Comparison of ENCODE assay signal across 9 cellular contexts in genomic region chr10:117543245-117543998, GRCh38. TPM values are rescaled to one million over a fixed set of nuclear protein-coding genes. Genes with fewer than 3 reads are reported as not detected.
DNase-seq lines count a peak whose midpoint lies in the region; ATAC-seq, FAIRE-seq and TF ChIP-seq lines count a peak whose summit lies in the region.
"Had no signal": no experiment of that assay in that cellular context is flagged by ENCODE, and none has a peak within 500 bp of the region (broad histone marks: within the 10 kb centered on the region; RNA-seq: fewer than 3 reads in every experiment).

No MANE protein-coding gene starts in this region.

- CTCF ChIA-PET in activated CD4-positive, alpha-beta T cell treated with anti-CD3 and anti-CD28 coated beads, Interleukin-2, amount 10 ng/mL, durations not matched to agents 7 days and 5 days (lab: Charles Lee): no interaction called here

- H3K4me3 Mint-ChIP-seq in activated CD4-positive, alpha-beta T cell treated with anti-CD3 and anti-CD28 coated beads, Interleukin-2, amount 10 ng/mL, durations not matched to agents 7 days and 5 days: peak overlapping the region; percentile 16
- peak overlapping the region; percentile 66 for H3K4me3 Mint-ChIP-seq in astrocyte (ENCODE audit: unreplicated experiment)

- no peak for TF ChIP-seq POLR2A in tibial nerve (IDR thresholded peaks at IDR 0.05)

- peak overlapping the region; percentile 70 for H3K9ac ChIP-seq in astrocyte (ENCODE audit: low read length)

- H3K9me3 Mint-ChIP-seq in activated CD4-positive, alpha-beta T cell treated with anti-CD3 and anti-CD28 coated beads, Interleukin-2, amount 10 ng/mL, durations not matched to agents 7 days and 5 days: no peaks in the 10 kb centered on the region
- peaks cover 13% of the 10 kb centered on the region for H3K9me3 Mint-ChIP-seq in astrocyte (ENCODE audit: unreplicated experiment)

- H4K20me1 ChIP-seq in astrocyte (ENCODE audit: insufficient read depth, low read length): peaks cover 11% of the 10 kb centered on the region

- no peak for ATAC-seq in GM21526 (IDR thresholded peaks at IDR 0.05; ENCODE audit: low FRiP score, unreplicated experiment)

- H3K36me3 ChIP-seq in astrocyte (ENCODE audit: insufficient read depth, low read length) (no peaks in the 10 kb centered on the region), kidney epithelial cell (ENCODE audit: control insufficient read depth, insufficient read depth, low read length) (no peaks in the 10 kb centered on the region), tibial nerve (no peaks in the 10 kb centered on the region)

- TF ChIP-seq EP300 in tibial nerve (IDR thresholded peaks at IDR 0.05): no peak

- no peak for FAIRE-seq in astrocyte (lab: Jason Lieb, UNC)

- H3K9me3 ChIP-seq in astrocyte (ENCODE audit: insufficient read depth, low read depth, low read length): no peaks in the 10 kb centered on the region
- no peaks in the 10 kb centered on the region for H3K9me3 ChIP-seq in tibial nerve

- H3K79me2 ChIP-seq in astrocyte (ENCODE audit: insufficient read depth, low read length): peaks cover 37% of the 10 kb centered on the region

- POLR2A ChIA-PET in activated CD4-positive, alpha-beta T cell treated with anti-CD3 and anti-CD28 coated beads, Interleukin-2, amount 10 ng/mL, durations not matched to agents 7 days and 5 days (lab: Charles Lee): no interaction called here

- TF ChIP-seq CTCF in astrocyte (IDR thresholded peaks at IDR 0.05; ENCODE audit: insufficient read depth, low read depth, low read length) (no peak), kidney epithelial cell (IDR thresholded peaks at IDR 0.05; ENCODE audit: insufficient read depth, low read length, poor library complexity, severe bottlenecking) (no peak), tibial nerve (IDR thresholded peaks at IDR 0.05) (no peak)

- peaks cover 88% of the 10 kb centered on the region for H3K27me3 ChIP-seq in astrocyte (ENCODE audit: insufficient read depth, low read length)
- peaks cover 7% of the 10 kb centered on the region for H3K27me3 ChIP-seq in kidney epithelial cell (ENCODE audit: control insufficient read depth, insufficient read depth, low read length)
- peaks cover 0 to 100% of the 10 kb centered on the region in 2 donors for H3K27me3 ChIP-seq in tibial nerve

- no peak for DNase-seq in activated CD4-positive, alpha-beta T cell treated with anti-CD3 and anti-CD28 coated beads, Interleukin-2, amount 10 ng/mL, durations not matched to agents 7 days and 5 days
- DNase-seq in activated CD4-positive, alpha-beta T cell treated with anti-CD3 and anti-CD28 coated beads, Interleukin-2, amount 50 U/mL, for 1 hour: no peak
- DNase-seq in astrocyte (ENCODE audit: low read depth): no peak
- no peak for DNase-seq in kidney epithelial cell (ENCODE audit: low read depth)
- DNase-seq in tibial nerve (ENCODE audit: low spot score in 2 of 2): no peak
- no peak for DNase-seq in activated gamma-delta T cell treated with Interleukin-2 at 50 U/mL for 16 hours
- DNase-seq in cortex of kidney (lab: John Stamatoyannopoulos, UW): no peak
- DNase-seq: activated CD8-positive, alpha-beta memory T cell treated with anti-CD3 and anti-CD28 coated beads, Interleukin-2, amount 50 U/mL, for 48 hours had no signal

- peak overlapping the region; percentile 60 for H2AFZ ChIP-seq in astrocyte (ENCODE audit: low read depth, low read length)

- H3K27ac Mint-ChIP-seq in activated CD4-positive, alpha-beta T cell treated with anti-CD3 and anti-CD28 coated beads, Interleukin-2, amount 10 ng/mL, durations not matched to agents 7 days and 5 days: no peak overlapping the region
- no peak overlapping the region for H3K27ac Mint-ChIP-seq in astrocyte (ENCODE audit: unreplicated experiment)

- H3K4me1 Mint-ChIP-seq in activated CD4-positive, alpha-beta T cell treated with anti-CD3 and anti-CD28 coated beads, Interleukin-2, amount 10 ng/mL, durations not matched to agents 7 days and 5 days: peaks cover 17% of the 10 kb centered on the region
- peaks cover 3% of the 10 kb centered on the region for H3K4me1 Mint-ChIP-seq in astrocyte (ENCODE audit: low read depth, unreplicated experiment)

- 1 to 3% methylated on average over 37 to 65 of the region's 88 CpGs for WGBS in tibial nerve, 2 donors

- H3K4me3 ChIP-seq in astrocyte (ENCODE audit: insufficient read depth, low read depth, low read length): peak overlapping the region; percentile 50
- H3K4me3 ChIP-seq in kidney epithelial cell (ENCODE audit: low read depth, low read length): peak overlapping the region; percentile 86
- H3K4me3 ChIP-seq in tibial nerve: peak overlapping the region; percentile 16 to 44 (median 18)

- H3K4me2 ChIP-seq in astrocyte (ENCODE audit: low read length): peak overlapping the region; percentile 84

- H3K4me1 ChIP-seq in astrocyte (ENCODE audit: insufficient read depth, low read length) (peaks cover 3% of the 10 kb centered on the region), tibial nerve (peaks cover 0 to 70% (median 29%) of the 10 kb centered on the region in 4 donors)

- H3K27ac ChIP-seq in astrocyte (ENCODE audit: low read depth, low read length) (no peak overlapping the region), tibial nerve (peak overlapping the region in 2 of 4 donors; percentile 20 to 26)

- H3K27me3 Mint-ChIP-seq in activated CD4-positive, alpha-beta T cell treated with anti-CD3 and anti-CD28 coated beads, Interleukin-2, amount 10 ng/mL, durations not matched to agents 7 days and 5 days: peaks cover 87% of the 10 kb centered on the region
- H3K27me3 Mint-ChIP-seq in astrocyte (ENCODE audit: low read depth, unreplicated experiment): peaks cover 78% of the 10 kb centered on the region

- H3K36me3 Mint-ChIP-seq in activated CD4-positive, alpha-beta T cell treated with anti-CD3 and anti-CD28 coated beads, Interleukin-2, amount 10 ng/mL, durations not matched to agents 7 days and 5 days (ENCODE audit: low read depth): peaks cover 4% of the 10 kb centered on the region
- H3K36me3 Mint-ChIP-seq in astrocyte (ENCODE audit: low read depth, unreplicated experiment): no peaks in the 10 kb centered on the region

RNA-seq across cellular contexts. Expression of gene EMX2, which starts 0.9 kb away (rescaled TPM):
- total RNA-seq in activated CD4-positive, alpha-beta T cell treated with anti-CD3 and anti-CD28 coated beads, Interleukin-2, amount 10 ng/mL, durations not matched to agents 7 days and 5 days: not detected
- total RNA-seq in astrocyte (not detected in 2 replicates), kidney epithelial cell (4.1 and 6.1 TPM in 2 replicates), tibial nerve (1 to 10 TPM in 2 of 4 donors, under 1 TPM in 2; 0.44 to 2.3 (median 1.1) TPM)

Comparison
In these comparisons a context has a peak if more than half of its experiments do, and no peak if none do; other contexts are left out.
1. H3K4me3 ChIP-seq: peak in every context shown above with its lines; median percentile 86 in kidney epithelial cell; 50 in astrocyte; 18 in tibial nerve.